ENCODE assay signal across 21 cellular contexts in the genomic region with DNA sequence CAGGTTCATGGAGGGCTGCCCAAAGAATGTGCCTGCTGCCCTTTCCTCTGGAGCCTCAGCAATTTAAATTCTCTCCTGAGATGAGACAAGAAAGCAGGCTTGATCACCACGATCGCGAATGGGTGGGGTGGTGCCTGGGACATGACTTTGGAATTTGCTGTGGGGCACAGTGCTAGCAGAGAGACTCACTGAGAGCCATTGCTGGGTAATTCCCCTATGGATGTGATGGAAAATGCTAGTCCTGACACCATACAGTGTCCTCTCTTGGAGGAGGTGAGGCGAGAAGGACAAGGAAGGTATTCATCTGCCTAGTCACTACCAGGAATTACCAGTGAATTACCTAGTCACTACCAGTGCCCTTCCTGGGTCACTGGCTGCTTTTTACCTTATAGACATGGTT. TPM values are rescaled to one million over a fixed set of nuclear protein-coding genes. Genes with fewer than 3 reads are reported as not detected.
DNase-seq lines count a peak whose midpoint lies in the region; ATAC-seq, FAIRE-seq and TF ChIP-seq lines count a peak whose summit lies in the region.
"Had no signal": no experiment of that assay in that cellular context is flagged by ENCODE, and none has a peak within 500 bp of the region (broad histone marks: within the 10 kb centered on the region; RNA-seq: fewer than 3 reads in every experiment).

No MANE protein-coding gene starts in this region.

- peaks cover 17% of the 10 kb centered on the region for H3K79me1 ChIP-seq in trophoblast cell (ENCODE audit: low read length)

- no peaks in the 10 kb centered on the region for H3K36me3 ChIP-seq in bronchial epithelial cell (ENCODE audit: control insufficient read depth, insufficient read depth, low read length)
- peaks cover 0 to 5% of the 10 kb centered on the region in 2 experiments; a peak in 2 of 5 replicates for H3K36me3 ChIP-seq in HepG2 (replicated peaks in 1 of 2; ENCODE audit: control insufficient read depth in 1 of 2, insufficient read depth in 2 of 2, low read length in 2 of 2)
- H3K36me3 ChIP-seq in trophoblast cell (ENCODE audit: control insufficient read depth in 1 of 2, insufficient read depth in 2 of 2, low read length in 2 of 2): no peaks in the 10 kb centered on the region
- H3K36me3 ChIP-seq in heart right ventricle: peaks cover 0 to 34% (median 0%) of the 10 kb centered on the region in 9 donors
- no peaks in the 10 kb centered on the region for H3K36me3 ChIP-seq in hepatocyte (replicated peaks; ENCODE audit: insufficient read depth, low read depth)
- H3K36me3 ChIP-seq: BLaER1 treated with 17β-estradiol and CSF1 and Interleukin-3, amounts not matched to agents 10 nM and 100 nM; MG63 had no signal

- H2AFZ ChIP-seq in HepG2 (ENCODE audit: low read length) (no peak overlapping the region), trophoblast cell (ENCODE audit: insufficient read depth, low read length, poor library complexity) (peak overlapping the region; percentile 74), hepatocyte (no peak overlapping the region)
- H2AFZ ChIP-seq: PC-9 had no signal

- H3K9ac ChIP-seq in HepG2 (ENCODE audit: insufficient read depth, low read depth, low read length): 0 out of 2 replicates have a peak overlapping the region, but pooled peaks have one; percentile 4
- no peak overlapping the region for H3K9ac ChIP-seq in trophoblast cell (ENCODE audit: low read length)
- H3K9ac ChIP-seq: BLaER1 treated with 17β-estradiol and CSF1 and Interleukin-3, amounts not matched to agents 10 nM and 100 nM had no signal

- CTCF ChIA-PET in HepG2 (lab: Yijun Ruan, JAX; ENCODE audit: low intra/inter-chr PET ratio, low total read pairs): no interaction called here

- intact Hi-C loops in HepG2 (cut with micrococcal nuclease; ENCODE audit: unreplicated experiment) (loop anchor here (1.0 kb wide), 1 partner anchor 14 kb away; no protein-coding TSS in a partner anchor), heart right ventricle (cut with DNase I) (no loop called here)

- DNase-seq in ELF-1 (ENCODE audit: low read depth, low spot score): peak; percentile 69
- peak; percentile 40 for DNase-seq in bronchial epithelial cell (ENCODE audit: low read depth)
- DNase-seq in HepG2 (ENCODE audit: low spot score): no peak
- peak; percentile 91 to 93 for DNase-seq in trophoblast cell
- DNase-seq in stimulated activated CD4-positive, alpha-beta T cell treated with anti-CD3 and anti-CD28 coated beads, Interleukin-2, amount 100 ng/mL, for 48 hours: no peak
- no peak for DNase-seq in heart right ventricle
- DNase-seq in hepatocyte (ENCODE audit: low spot score): no peak
- DNase-seq: CD8-positive, alpha-beta T cell; H7; Karpas-422; MG63; NCI-H1048; NCI-H1436 treated with DMSO at 0.1 percent for 48 hours; NCI-H2029; PC-9 had no signal

- TF ChIP-seq POLR2A in HepG2 (IDR thresholded peaks at IDR 0.05; ENCODE audit: insufficient read depth in 1 of 2, low read depth in 2 of 2, low read length in 2 of 2): no peak

- peak overlapping the region; percentile 95 for H2BK12ac ChIP-seq in trophoblast cell (ENCODE audit: low read length)

- peak overlapping the region; percentile 96 for H2AK5ac ChIP-seq in trophoblast cell (ENCODE audit: low read length)

- H4K20me1 ChIP-seq in HepG2 (ENCODE audit: insufficient read depth, low read length) (no peaks in the 10 kb centered on the region), hepatocyte (ENCODE audit: insufficient read depth, poor library complexity, severe bottlenecking) (no peaks in the 10 kb centered on the region)
- H4K20me1 ChIP-seq: BLaER1 treated with 17β-estradiol and CSF1 and Interleukin-3, amounts not matched to agents 10 nM and 100 nM had no signal

- H4K8ac ChIP-seq in trophoblast cell (ENCODE audit: low read depth, low read length): peak overlapping the region; percentile 74

- POLR2A ChIA-PET in HepG2 (lab: Yijun Ruan, JAX): no interaction called here

- H3K4me2 ChIP-seq in HepG2 (ENCODE audit: low read depth, low read length) (peak overlapping the region; percentile 9; the same call in 1 of the 2 replicates), trophoblast cell (ENCODE audit: low read length) (peak overlapping the region; percentile 28), hepatocyte (no peak overlapping the region)
- H3K4me2 ChIP-seq: A549; BLaER1 treated with 17β-estradiol and CSF1 and Interleukin-3, amounts not matched to agents 10 nM and 100 nM; PC-9 had no signal

- H4K12ac ChIP-seq in trophoblast cell (ENCODE audit: low read depth, low read length): no peak overlapping the region

- H3K27ac ChIP-seq in HepG2 (ENCODE audit: extremely low read length, insufficient read depth, low read length) (peak overlapping the region; percentile 55), trophoblast cell (ENCODE audit: low read depth, low read length) (peak overlapping the region; percentile 95), heart right ventricle (no peak overlapping the region), hepatocyte (no peak overlapping the region)
- H3K27ac ChIP-seq: A549; BLaER1 treated with 17β-estradiol and CSF1 and Interleukin-3, amounts not matched to agents 10 nM and 100 nM; PC-9; RWPE1 had no signal

- H2BK5ac ChIP-seq in trophoblast cell (ENCODE audit: low read depth, low read length, poor library complexity): peak overlapping the region; percentile 98

- WGBS in HepG2 (ENCODE audit: low lambda C conversion rate): 75% methylated on average over 4 of the region's 4 CpGs
- WGBS in trophoblast cell (ENCODE audit: extremely low coverage, insufficient coverage, insufficient read length): no CpG with 5 or more reads among the region's 4 CpGs
- 50 to 58% methylated on average over 4 of the region's 4 CpGs for WGBS in heart right ventricle, 2 donors
- WGBS in hepatocyte (ENCODE audit: low lambda C conversion rate, missing lambda C conversion rate): 49% methylated on average over 4 of the region's 4 CpGs

- TF ChIP-seq RAD21 in HepG2 (CRISPR knock-in tag; IDR thresholded peaks at IDR 0.05): no peak

- H4K91ac ChIP-seq in trophoblast cell (ENCODE audit: low read depth, low read length): peak overlapping the region; percentile 96

- peak overlapping the region; percentile 84 for H3K4ac ChIP-seq in trophoblast cell (ENCODE audit: low read depth, low read length)

- no peak for FAIRE-seq in bronchial epithelial cell (lab: Jason Lieb, UNC)
- FAIRE-seq in HepG2 (lab: Jason Lieb, UNC): no peak
- FAIRE-seq: A549, GM12892, HTR-8/SVneo had no signal

- no peaks in the 10 kb centered on the region for H3K79me2 ChIP-seq in HepG2 (ENCODE audit: insufficient read depth, low read length)
- peaks cover 2% of the 10 kb centered on the region for H3K79me2 ChIP-seq in trophoblast cell (ENCODE audit: control insufficient read depth, insufficient read depth, low read length, poor library complexity)
- no peaks in the 10 kb centered on the region for H3K79me2 ChIP-seq in hepatocyte

- ATAC-seq in HepG2: peak; percentile 37
- no peak for ATAC-seq in heart right ventricle
- ATAC-seq: CD8-positive, alpha-beta T cell had no signal

- H3K9me2 ChIP-seq in hepatocyte (replicated peaks; ENCODE audit: insufficient read depth): no peaks in the 10 kb centered on the region

- H3K27me3 ChIP-seq in bronchial epithelial cell (ENCODE audit: control insufficient read depth, insufficient read depth, low read length) (no peaks in the 10 kb centered on the region), HepG2 (ENCODE audit: control insufficient read depth in 1 of 2, insufficient read depth in 2 of 2, low read length in 2 of 2) (no peaks in the 10 kb centered on the region), trophoblast cell (ENCODE audit: insufficient read depth, low read length) (no peaks in the 10 kb centered on the region), heart right ventricle (no peaks in the 10 kb centered on the region), hepatocyte (no peaks in the 10 kb centered on the region)
- H3K27me3 ChIP-seq: BLaER1 treated with 17β-estradiol and CSF1 and Interleukin-3, amounts not matched to agents 10 nM and 100 nM; MG63 had no signal

- no TSS peak for BruUV-seq in HepG2 (replicated peaks; lab: Mats Ljungman, UMichigan)

- TF ChIP-seq EP300 in HepG2 (IDR thresholded peaks at IDR 0.05; ENCODE audit: low read depth in 2 of 2, low read length in 2 of 2): no peak
- no peak for TF ChIP-seq EP300 in HepG2 (CRISPR knock-in tag; IDR thresholded peaks at IDR 0.05; ENCODE audit: borderline replicate concordance)

- H3K9me3 ChIP-seq in HepG2 (ENCODE audit: low read length) (peaks cover 14% of the 10 kb centered on the region), trophoblast cell (ENCODE audit: insufficient read depth, low read depth, low read length) (peaks cover 2% of the 10 kb centered on the region), heart right ventricle (peaks cover 0 to 11% (median 0%) of the 10 kb centered on the region in 11 donors), hepatocyte (ENCODE audit: low read depth) (no peaks in the 10 kb centered on the region)

- peak overlapping the region; percentile 97 for H2BK120ac ChIP-seq in trophoblast cell (ENCODE audit: insufficient read depth, low read length, poor library complexity)

- peak overlapping the region; percentile 90 for H3K14ac ChIP-seq in trophoblast cell (ENCODE audit: low read length)

- no peak overlapping the region for H3K23ac ChIP-seq in trophoblast cell (ENCODE audit: low read length)

- in situ Hi-C loops in HepG2 (cut with HindIII; ENCODE audit: extremely low pct_ligation_motif_present, low pct_unique_long_range_greater_than_20kb): no loop called here

- H3K4me1 ChIP-seq in HepG2 (ENCODE audit: insufficient read depth, low read length) (peaks cover 45% of the 10 kb centered on the region), trophoblast cell (ENCODE audit: control insufficient read depth in 1 of 2, insufficient read depth in 2 of 2, low read length in 2 of 2) (peaks cover 15 to 25% of the 10 kb centered on the region in 2 experiments), heart right ventricle (peaks cover 0 to 34% (median 0%) of the 10 kb centered on the region in 9 donors), hepatocyte (ENCODE audit: insufficient read depth) (peaks cover 8% of the 10 kb centered on the region)
- H3K4me1 ChIP-seq: A549; BLaER1 treated with 17β-estradiol and CSF1 and Interleukin-3, amounts not matched to agents 10 nM and 100 nM had no signal

- TF ChIP-seq CTCF in bronchial epithelial cell (IDR thresholded peaks at IDR 0.05; ENCODE audit: insufficient read depth, low read length, severe bottlenecking) (no peak), HepG2 (CRISPR knock-in tag; IDR thresholded peaks at IDR 0.05) (no peak), heart right ventricle (IDR thresholded peaks at IDR 0.05) (no peak), hepatocyte (IDR thresholded peaks at IDR 0.05; ENCODE audit: poor library complexity) (no peak)

- no peak overlapping the region for H3K4me3 ChIP-seq in bronchial epithelial cell (ENCODE audit: low read depth, low read length)
- H3K4me3 ChIP-seq in HepG2 (replicated peaks in 1 of 3; ENCODE audit: insufficient read depth in 1 of 3, low read depth in 2 of 3, low read length in 3 of 3): no peak overlapping the region
- H3K4me3 ChIP-seq in trophoblast cell (ENCODE audit: low read depth, low read length): no peak overlapping the region
- H3K4me3 ChIP-seq in heart right ventricle: no peak overlapping the region
- no peak overlapping the region for H3K4me3 ChIP-seq in hepatocyte
- H3K4me3 ChIP-seq: A549; BLaER1 treated with 17β-estradiol and CSF1 and Interleukin-3, amounts not matched to agents 10 nM and 100 nM; MG63; PC-9 had no signal

- peak overlapping the region; percentile 77 for H3K18ac ChIP-seq in trophoblast cell (ENCODE audit: low read length)

RNA-seq across cellular contexts. Expression of gene FAM20A, which starts 15.5 kb away (rescaled TPM):
- total RNA-seq in bronchial epithelial cell: 0.13 and 0.26 TPM in 2 replicates
- 5.0 and 9.3 TPM in 2 replicates for total RNA-seq in HepG2 (2016; rRNA removed; fragmentation: Illumina TruSeq; extraction: Trizol)
- 4.7 and 5.8 TPM in 2 replicates for total RNA-seq in HepG2 (2016; cell fraction: cytosol; rRNA removed; fragmentation: Illumina TruSeq; extraction: Trizol; ENCODE audit: low read depth)
- 5.3 and 8.6 TPM in 2 replicates for total RNA-seq in HepG2 (2016; cell fraction: insoluble cytoplasmic fraction; rRNA removed; fragmentation: Illumina TruSeq; extraction: Trizol)
- total RNA-seq in HepG2 (2016; cell fraction: membrane; rRNA removed; fragmentation: Illumina TruSeq; extraction: Trizol): 7.1 and 8.8 TPM in 2 replicates
- total RNA-seq in HepG2 (2016; cell fraction: nucleus; rRNA removed; fragmentation: Illumina TruSeq; extraction: Trizol): 13.0 and 14.7 TPM in 2 replicates
- polyA plus RNA-seq in HepG2 (2011; rRNA removed): 20.7 and 39.3 TPM in 2 replicates
- polyA plus RNA-seq in HepG2 (2011; cell fraction: cytosol; rRNA removed): 9.9 and 13.9 TPM in 2 replicates
- 83.2 and 124 TPM in 2 replicates for polyA plus RNA-seq in HepG2 (2011; cell fraction: nucleus; rRNA removed)
- polyA plus RNA-seq in HepG2 (2012): 26.8 and 56.7 TPM in 2 replicates
- 6.1 and 7.0 TPM in 2 replicates for polyA plus RNA-seq in HepG2 (2016; cell fraction: cytosol; fragmentation: Illumina TruSeq; extraction: Trizol; ENCODE audit: low read depth)
- polyA plus RNA-seq in HepG2 (2016; cell fraction: insoluble cytoplasmic fraction; fragmentation: Illumina TruSeq; extraction: Trizol; ENCODE audit: low read depth): 7.0 and 9.7 TPM in 2 replicates
- polyA plus RNA-seq in HepG2 (2016; cell fraction: membrane; fragmentation: Illumina TruSeq; extraction: Trizol; ENCODE audit: low read depth): 8.2 and 9.0 TPM in 2 replicates
- polyA plus RNA-seq in HepG2 (2016; cell fraction: nucleus; fragmentation: Illumina TruSeq; extraction: Trizol; ENCODE audit: insufficient read depth, low read depth): 32.0 and 32.1 TPM in 2 replicates
- 13.8 TPM in 1 of 2 replicates, not detected in the other for polyA minus RNA-seq in HepG2 (2011; rRNA and poly(A)+ RNA removed; ENCODE audit: low replicate concordance)
- 5.8 and 15.1 TPM in 2 replicates for polyA minus RNA-seq in HepG2 (2011; cell fraction: cytosol; rRNA and poly(A)+ RNA removed)
- polyA minus RNA-seq in HepG2 (2011; cell fraction: nucleus; rRNA and poly(A)+ RNA removed): 26.8 and 40.7 TPM in 2 replicates
- 15.7 and 19.5 TPM in 2 replicates for polyA plus RNA-seq in trophoblast cell (2013)
- 10 to 100 TPM in 1 of 10 donors, 1 to 10 TPM in 9; 3.1 to 18.1 (median 7.7) TPM for total RNA-seq in heart right ventricle
- polyA plus RNA-seq in heart right ventricle: 10 to 100 TPM in 1 of 2 donors, 1 to 10 TPM in 1; 3.1 to 12.4 TPM
- total RNA-seq in hepatocyte: 19.9 and 21.5 TPM in 2 replicates
- 39.7 and 41.1 TPM in 2 replicates for polyA plus RNA-seq in hepatocyte
- total RNA-seq: CD8-positive, alpha-beta T cell; PC-9 had no signal
- polyA plus RNA-seq: IgD-negative memory B cell had no signal

Comparison
In these comparisons a context has a peak if more than half of its experiments do, and no peak if none do; other contexts are left out.
1. DNase-seq: peak in ELF-1 (single experiment), bronchial epithelial cell (single experiment) and trophoblast cell (2 of 2); none in HepG2 (single experiment), stimulated activated CD4-positive, alpha-beta T cell treated with anti-CD3 and anti-CD28 coated beads, Interleukin-2, amount 100 ng/mL, for 48 hours (0 of 2), heart right ventricle (0 of 2) and hepatocyte (single experiment).
2. H3K27ac ChIP-seq: peak in HepG2 (single experiment) and trophoblast cell (single experiment); none in heart right ventricle (0 of 10) and hepatocyte (single experiment).